1 cellular context compared by ENCODE assay signal in the genomic region with DNA sequence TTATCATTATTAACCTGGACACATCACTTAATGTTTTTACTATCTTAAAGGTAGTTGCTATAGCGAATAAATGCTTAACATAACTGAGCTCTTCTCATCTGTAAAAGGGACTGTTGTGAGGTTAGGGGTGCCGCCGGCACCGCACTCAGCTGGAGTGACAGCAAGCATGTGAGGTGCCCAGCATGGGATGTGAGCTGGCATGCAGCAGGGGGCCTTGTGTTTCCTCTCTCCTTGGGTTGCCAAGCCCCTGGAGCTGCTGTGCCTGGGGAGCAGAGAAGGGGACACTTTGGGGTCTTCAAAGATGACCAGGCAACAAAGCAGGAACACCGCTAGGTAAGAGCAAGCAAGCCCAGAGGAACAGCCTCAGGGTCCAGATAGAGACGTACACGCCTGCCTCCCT.
TF ChIP-seq lines count a peak whose summit lies in the region.

No MANE protein-coding gene starts in this region.

TF ChIP-seq in HepG2, 621 proteins besides CTCF, POLR2A, EP300 and RAD21:
- TF ChIP-seq ESRRA (CRISPR knock-in tag; IDR thresholded peaks at IDR 0.05; ENCODE audit: low read depth) = no peak
- TF ChIP-seq ZNF230 (CRISPR knock-in tag; IDR thresholded peaks at IDR 0.05) = no peak
- TF ChIP-seq ZNF615 (CRISPR knock-in tag; IDR thresholded peaks at IDR 0.05; ENCODE audit: borderline replicate concordance) = no peak
- no peak for TF ChIP-seq ZNF691 (CRISPR knock-in tag; IDR thresholded peaks at IDR 0.05; ENCODE audit: borderline replicate concordance, low read depth)
- no peak for TF ChIP-seq HOXD1 (CRISPR knock-in tag; IDR thresholded peaks at IDR 0.05)
- no peak for TF ChIP-seq ZNF296 (CRISPR knock-in tag; conservative IDR thresholded peaks at IDR 0.05)
TF ChIP-seq in HepG2: peak in this region for 0.
